In genomic region chr11:65293909-65294381, GRCh38 we compare ENCODE assay signal across 13 cellular contexts. TPM values are rescaled to one million over a fixed set of nuclear protein-coding genes. Genes with fewer than 3 reads are reported as not detected.
DNase-seq lines count a peak whose midpoint lies in the region; ATAC-seq, FAIRE-seq and TF ChIP-seq lines count a peak whose summit lies in the region.
"Had no signal": no experiment of that assay in that cellular context is flagged by ENCODE, and none has a peak within 500 bp of the region (broad histone marks: within the 10 kb centered on the region; RNA-seq: fewer than 3 reads in every experiment).

No MANE protein-coding gene starts in this region.

- ATAC-seq in right cardiac atrium, result peak; percentile 17 to 23
- ATAC-seq: A549; activated CD4-positive, CD25-positive, alpha-beta regulatory T cell treated with anti-CD3 and anti-CD28 coated beads, Interleukin-2, amount 50 U/mL, for 24 hours had no signal

- H3K9me3 Mint-ChIP-seq in astrocyte (ENCODE audit: unreplicated experiment), result no peaks in the 10 kb centered on the region
- H3K9me3 Mint-ChIP-seq in activated CD4-positive, alpha-beta memory T cell treated with anti-CD3 and anti-CD28 coated beads for 36 hours, result no peaks in the 10 kb centered on the region
- H3K9me3 Mint-ChIP-seq: memory B cell had no signal

- H4K20me1 ChIP-seq in astrocyte (ENCODE audit: insufficient read depth, low read length), result no peaks in the 10 kb centered on the region

- no peaks in the 10 kb centered on the region for H3K9me3 ChIP-seq in AG04450 (ENCODE audit: control insufficient read depth, insufficient read depth, low read length)
- H3K9me3 ChIP-seq in astrocyte (ENCODE audit: insufficient read depth, low read depth, low read length), result no peaks in the 10 kb centered on the region
- H3K9me3 ChIP-seq in right cardiac atrium (ENCODE audit: control insufficient read depth, low read length), result no peaks in the 10 kb centered on the region
- no peaks in the 10 kb centered on the region for H3K9me3 ChIP-seq in effector memory CD4-positive, alpha-beta T cell (ENCODE audit: control insufficient read depth, low read length)
- H3K9me3 ChIP-seq: A549 had no signal

- H3K36me3 ChIP-seq in astrocyte (ENCODE audit: insufficient read depth, low read length), result peaks cover 18% of the 10 kb centered on the region
- no peaks in the 10 kb centered on the region for H3K36me3 ChIP-seq in rectal smooth muscle tissue (ENCODE audit: control insufficient read depth, insufficient read depth, low read length)
- H3K36me3 ChIP-seq in effector memory CD4-positive, alpha-beta T cell (ENCODE audit: control insufficient read depth, insufficient read depth, low read length), result peaks cover 68% of the 10 kb centered on the region

- POLR2A ChIA-PET in AG04450 (lab: Yijun Ruan, JAX) (interaction anchor here (0.6 to 5.4 kb wide), 3 partner anchors 21 to 517 kb away, joined by 3 to 118 read pairs (median 13); partner anchors contain the start of genes CDC42EP2 and DPF2), HEK293T (lab: Yijun Ruan, JAX) (no interaction called here)
- POLR2A ChIA-PET in activated CD4-positive, alpha-beta memory T cell treated with anti-CD3 and anti-CD28 coated beads for 36 hours (lab: Charles Lee), result no interaction called here

- H3K9ac ChIP-seq in astrocyte (ENCODE audit: low read length) (no peak overlapping the region), rectal smooth muscle tissue (ENCODE audit: low read length) (no peak overlapping the region)

- H3K4me3 ChIP-seq in AG04450 (ENCODE audit: low read depth, low read length) (no peak overlapping the region), astrocyte (ENCODE audit: insufficient read depth, low read depth, low read length) (no peak overlapping the region), right cardiac atrium (ENCODE audit: low read length) (no peak overlapping the region), rectal smooth muscle tissue (ENCODE audit: low read length) (no peak overlapping the region)
- H3K4me3 ChIP-seq in effector memory CD4-positive, alpha-beta T cell (ENCODE audit: insufficient read depth, low read depth, low read length, poor library complexity, severe bottlenecking), result no peak overlapping the region
- H3K4me3 ChIP-seq: A549 had no signal

- no peak overlapping the region for H2AFZ ChIP-seq in astrocyte (ENCODE audit: low read depth, low read length)

- peak overlapping the region; percentile 5 for H3K27ac Mint-ChIP-seq in astrocyte (ENCODE audit: unreplicated experiment)
- H3K27ac Mint-ChIP-seq in activated CD4-positive, alpha-beta memory T cell treated with anti-CD3 and anti-CD28 coated beads for 36 hours, result no peak overlapping the region
- H3K27ac Mint-ChIP-seq: memory B cell had no signal

- no peak for FAIRE-seq in astrocyte (lab: Jason Lieb, UNC)
- FAIRE-seq: A549 had no signal

- peak overlapping the region; percentile 52 for H3K27ac ChIP-seq in AG04450 (ENCODE audit: low read depth, low read length)
- H3K27ac ChIP-seq in astrocyte (ENCODE audit: low read depth, low read length), result no peak overlapping the region
- peak overlapping the region; percentile 87 for H3K27ac ChIP-seq in right cardiac atrium (ENCODE audit: low read length)
- peak overlapping the region; percentile 95 for H3K27ac ChIP-seq in rectal smooth muscle tissue (ENCODE audit: low read depth, low read length)
- no peak overlapping the region for H3K27ac ChIP-seq in effector memory CD4-positive, alpha-beta T cell (ENCODE audit: insufficient read depth, low read length, poor library complexity, severe bottlenecking)

- peaks cover 24% of the 10 kb centered on the region for H3K4me1 Mint-ChIP-seq in astrocyte (ENCODE audit: low read depth, unreplicated experiment)
- H3K4me1 Mint-ChIP-seq in activated CD4-positive, alpha-beta memory T cell treated with anti-CD3 and anti-CD28 coated beads for 36 hours (ENCODE audit: low read depth), result peaks cover 4% of the 10 kb centered on the region

- 62% methylated on average over 10 of the region's 10 CpGs for WGBS in right cardiac atrium

- no peak overlapping the region for H3K4me3 Mint-ChIP-seq in astrocyte (ENCODE audit: unreplicated experiment)
- no peak overlapping the region for H3K4me3 Mint-ChIP-seq in activated CD4-positive, alpha-beta memory T cell treated with anti-CD3 and anti-CD28 coated beads for 36 hours
- H3K4me3 Mint-ChIP-seq: memory B cell had no signal

- no peak overlapping the region for H3K4me2 ChIP-seq in astrocyte (ENCODE audit: low read length)
- H3K4me2 ChIP-seq: A549 had no signal

- CTCF ChIA-PET in AG04450 (lab: Charles Lee) (interaction anchor here (0.6 to 9.4 kb wide), 5 partner anchors 19 to 1373 kb away, joined by 3 to 93 read pairs (median 12); partner anchors contain the start of gene CDC42EP2), HEK293T (lab: Yijun Ruan, JAX) (interaction anchor here (1.4 kb wide), 1 partner anchor 258 kb away, joined by 3 read pairs; no protein-coding TSS in a partner anchor)
- CTCF ChIA-PET in activated CD4-positive, alpha-beta memory T cell treated with anti-CD3 and anti-CD28 coated beads for 36 hours (lab: Charles Lee), result interaction anchor here (0.6 to 1.8 kb wide), 2 partner anchors 22 to 36 kb away, joined by 3 to 8 read pairs; no protein-coding TSS in a partner anchor

- H3K27me3 ChIP-seq in AG04450 (ENCODE audit: control insufficient read depth, insufficient read depth, low read length), result no peaks in the 10 kb centered on the region
- no peaks in the 10 kb centered on the region for H3K27me3 ChIP-seq in astrocyte (ENCODE audit: insufficient read depth, low read length)
- no peaks in the 10 kb centered on the region for H3K27me3 ChIP-seq in right cardiac atrium (ENCODE audit: control insufficient read depth, insufficient read depth)
- H3K27me3 ChIP-seq in rectal smooth muscle tissue (ENCODE audit: control insufficient read depth, insufficient read depth, low read length), result no peaks in the 10 kb centered on the region
- H3K27me3 ChIP-seq in effector memory CD4-positive, alpha-beta T cell (replicated peaks; ENCODE audit: control insufficient read depth, insufficient read depth, low read length, poor library complexity, severe bottlenecking), result no peaks in the 10 kb centered on the region

- H3K36me3 Mint-ChIP-seq in astrocyte (ENCODE audit: low read depth, unreplicated experiment), result peaks cover 21% of the 10 kb centered on the region
- H3K36me3 Mint-ChIP-seq in activated CD4-positive, alpha-beta memory T cell treated with anti-CD3 and anti-CD28 coated beads for 36 hours, result peaks cover 58% of the 10 kb centered on the region

- no peaks in the 10 kb centered on the region for H3K79me2 ChIP-seq in astrocyte (ENCODE audit: insufficient read depth, low read length)

- no peaks in the 10 kb centered on the region for H3K27me3 Mint-ChIP-seq in astrocyte (ENCODE audit: low read depth, unreplicated experiment)
- no peaks in the 10 kb centered on the region for H3K27me3 Mint-ChIP-seq in activated CD4-positive, alpha-beta memory T cell treated with anti-CD3 and anti-CD28 coated beads for 36 hours
- H3K27me3 Mint-ChIP-seq: memory B cell had no signal

- no peak for DNase-seq in AG04450 (ENCODE audit: low read depth, low spot score)
- no peak for DNase-seq in astrocyte (ENCODE audit: low read depth)
- DNase-seq in right cardiac atrium, result peak; percentile 77 to 88 (median 80)
- DNase-seq in effector memory CD4-positive, alpha-beta T cell, result no peak
- no peak for DNase-seq in stimulated activated CD4-positive, alpha-beta T cell treated with anti-CD3 and anti-CD28 coated beads, Interleukin-12 subunit alpha, Interleukin-12 subunit beta, amount 100 ng/mL, for 4 hours
- DNase-seq in activated CD4-positive, alpha-beta memory T cell treated with anti-CD3 and anti-CD28 coated beads for 36 hours, result no peak
- no peak for DNase-seq in HEK293T (ENCODE audit: extremely low spot score)
- DNase-seq: activated T-cell treated with anti-CD3 and anti-CD28 coated beads, Interleukin-2, amount 50 U/mL, for 1 hour; MM.1S had no signal

- TF ChIP-seq CTCF in AG04450 (IDR thresholded peaks at IDR 0.05; ENCODE audit: low read depth, low read length) (no peak), astrocyte (IDR thresholded peaks at IDR 0.05; ENCODE audit: insufficient read depth, low read depth, low read length) (no peak)

- H3K4me1 ChIP-seq in astrocyte (ENCODE audit: insufficient read depth, low read length), result peaks cover 25% of the 10 kb centered on the region
- peaks cover 24% of the 10 kb centered on the region for H3K4me1 ChIP-seq in right cardiac atrium (ENCODE audit: control insufficient read depth, insufficient read depth, low read length)
- peaks cover 62% of the 10 kb centered on the region for H3K4me1 ChIP-seq in rectal smooth muscle tissue (ENCODE audit: control insufficient read depth, insufficient read depth, low read length)
- H3K4me1 ChIP-seq in effector memory CD4-positive, alpha-beta T cell (ENCODE audit: control insufficient read depth, insufficient read depth, low read length, poor library complexity, severe bottlenecking), result no peaks in the 10 kb centered on the region

- intact Hi-C loops in right cardiac atrium (cut with DNase I), result no loop called here
- intact Hi-C loops in activated CD4-positive, alpha-beta memory T cell treated with anti-CD3 and anti-CD28 coated beads for 36 hours (cut with micrococcal nuclease), result no loop called here

RNA-seq across cellular contexts. Expression of gene CDC42EP2, which starts 20.7 kb away (rescaled TPM):
- polyA plus RNA-seq in AG04450 (2011; rRNA removed) (14.3 and 21.1 TPM in 2 replicates), right cardiac atrium (12.2 TPM)
- 26.3 and 36.9 TPM in 2 replicates for polyA minus RNA-seq in AG04450 (2011; rRNA and poly(A)+ RNA removed)
- total RNA-seq in astrocyte (23.0 and 26.7 TPM in 2 replicates), right cardiac atrium (10 to 100 TPM in 2 of 4 donors, 1 to 10 TPM in 2; 9.1 to 21.2 (median 10.7) TPM)
- total RNA-seq in activated CD4-positive, alpha-beta memory T cell treated with anti-CD3 and anti-CD28 coated beads for 36 hours, result under 1 TPM in 1 of 2 experiments, not detected in 1; 0.26 TPM

RNA-seq across cellular contexts. Expression of gene POLA2, which starts 32.2 kb away (rescaled TPM):
- polyA plus RNA-seq in AG04450 (2011; rRNA removed) (10.4 and 14.1 TPM in 2 replicates), right cardiac atrium (5.7 TPM)
- 8.3 and 13.0 TPM in 2 replicates for polyA minus RNA-seq in AG04450 (2011; rRNA and poly(A)+ RNA removed)
- total RNA-seq in astrocyte (5.2 and 6.0 TPM in 2 replicates), right cardiac atrium (10 to 100 TPM in 1 of 4 donors, 1 to 10 TPM in 3; 5.8 to 13.1 (median 7.5) TPM)
- 10 to 100 TPM; 62.9 to 66.9 TPM for total RNA-seq in activated CD4-positive, alpha-beta memory T cell treated with anti-CD3 and anti-CD28 coated beads for 36 hours

RNA-seq across cellular contexts. Expression of gene DPF2, which starts 39.7 kb away (rescaled TPM):
- 43.7 and 52.0 TPM in 2 replicates for polyA plus RNA-seq in AG04450 (2011; rRNA removed)
- 49.2 and 58.5 TPM in 2 replicates for polyA minus RNA-seq in AG04450 (2011; rRNA and poly(A)+ RNA removed)
- total RNA-seq in astrocyte, result 58.5 and 66.4 TPM in 2 replicates
- total RNA-seq in right cardiac atrium, result 10 to 100 TPM; 51.9 to 61.6 (median 59.7) TPM
- 33.2 TPM for polyA plus RNA-seq in right cardiac atrium
- 10 to 100 TPM; 68.7 to 71.6 TPM for total RNA-seq in activated CD4-positive, alpha-beta memory T cell treated with anti-CD3 and anti-CD28 coated beads for 36 hours

Comparison
In these comparisons a context has a peak if more than half of its experiments do, and no peak if none do; other contexts are left out.
1. DNase-seq: peak in right cardiac atrium (3 of 3); none in AG04450 (single experiment), astrocyte (single experiment), effector memory CD4-positive, alpha-beta T cell (0 of 3), stimulated activated CD4-positive, alpha-beta T cell treated with anti-CD3 and anti-CD28 coated beads, Interleukin-12 subunit alpha, Interleukin-12 subunit beta, amount 100 ng/mL, for 4 hours (single experiment), activated CD4-positive, alpha-beta memory T cell treated with anti-CD3 and anti-CD28 coated beads for 36 hours (single experiment) and HEK293T (single experiment).
2. H3K27ac ChIP-seq: peak in AG04450 (single experiment), right cardiac atrium (single experiment) and rectal smooth muscle tissue (single experiment); none in astrocyte (single experiment) and effector memory CD4-positive, alpha-beta T cell (single experiment).
3. RNA of gene CDC42EP2, which starts 20.7 kb away (total RNA-seq): 23.0 to 26.7 TPM in astrocyte and 9.1 to 21.2 TPM in right cardiac atrium; 0.26 TPM in activated CD4-positive, alpha-beta memory T cell treated with anti-CD3 and anti-CD28 coated beads for 36 hours; every median in the first group is over 4 times any median in the second.